ENCODE assay signal across 11 cellular contexts in the genomic region with DNA sequence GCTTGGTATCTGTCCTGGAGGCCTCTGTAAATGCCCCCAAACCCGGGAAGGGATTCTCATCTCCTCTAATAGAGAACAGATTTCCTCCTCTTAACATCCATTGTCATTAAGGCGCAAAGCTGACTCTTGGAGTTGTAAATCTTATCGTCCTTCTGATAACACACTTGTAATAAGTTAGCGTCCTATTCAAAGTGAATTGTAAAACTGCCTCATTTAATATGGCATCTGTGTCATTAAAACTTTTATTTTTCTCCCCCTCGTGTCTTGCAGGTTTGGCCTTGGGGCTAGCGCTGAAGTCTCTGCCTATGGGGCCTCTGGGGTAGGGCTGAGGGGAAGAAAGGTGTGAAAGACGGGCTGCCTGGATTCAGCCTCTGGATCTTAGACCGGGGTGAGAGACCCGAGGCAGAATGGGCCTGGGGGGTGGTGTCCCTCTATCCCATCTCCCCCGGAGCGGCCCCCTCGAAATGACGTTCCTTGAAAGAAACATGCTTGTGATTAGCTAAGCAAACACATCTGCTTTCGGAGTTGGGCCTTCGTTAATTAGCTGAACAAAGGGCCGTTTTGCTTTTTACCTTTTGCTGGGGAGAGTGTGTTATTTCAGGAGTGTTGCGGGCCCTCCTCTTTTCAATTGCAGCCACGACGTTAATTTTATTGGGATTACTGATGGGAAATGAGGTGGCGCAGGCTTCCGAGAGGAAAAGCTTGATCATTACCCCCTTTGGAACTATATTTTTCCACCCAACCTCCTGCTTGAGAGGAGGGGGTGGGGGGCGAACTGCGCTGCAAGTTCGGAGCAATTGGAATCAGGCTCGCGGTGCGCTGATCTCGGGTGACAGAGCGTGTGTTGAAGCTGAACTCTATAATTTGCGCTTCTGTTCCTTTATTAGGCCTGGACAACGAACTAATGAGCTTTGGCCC. TPM values are rescaled to one million over a fixed set of nuclear protein-coding genes. Genes with fewer than 3 reads are reported as not detected.
DNase-seq lines count a peak whose midpoint lies in the region; ATAC-seq and TF ChIP-seq lines count a peak whose summit lies in the region.
"Had no signal": no experiment of that assay in that cellular context is flagged by ENCODE, and none has a peak within 500 bp of the region (broad histone marks: within the 10 kb centered on the region; RNA-seq: fewer than 3 reads in every experiment).

No MANE protein-coding gene starts in this region.

- H3K9me3 ChIP-seq in HUES48 (ENCODE audit: control insufficient read depth, insufficient read depth, low read length): no peaks in the 10 kb centered on the region
- no peaks in the 10 kb centered on the region for H3K9me3 ChIP-seq in left lung
- H3K9me3 ChIP-seq in smooth muscle cell (replicated peaks; ENCODE audit: low read depth): no peaks in the 10 kb centered on the region

- H3K27ac ChIP-seq in HUES48 (ENCODE audit: low read depth, low read length) (no peak overlapping the region), cingulate gyrus (ENCODE audit: low read depth, low read length) (peak overlapping the region; percentile 39), left lung (peak overlapping the region; percentile 88), smooth muscle cell (ENCODE audit: low read depth) (no peak overlapping the region)
- H3K27ac ChIP-seq: foreskin keratinocyte had no signal

- H2AFZ ChIP-seq in smooth muscle cell (ENCODE audit: low read depth): no peak overlapping the region

- TF ChIP-seq CTCF in left lung (IDR thresholded peaks at IDR 0.05): no peak
- no peak for TF ChIP-seq CTCF in smooth muscle cell (IDR thresholded peaks at IDR 0.05; ENCODE audit: borderline replicate concordance, insufficient read depth, poor library complexity, severe bottlenecking)

- H3K36me3 ChIP-seq in HUES48 (ENCODE audit: control insufficient read depth, insufficient read depth, low read length) (no peaks in the 10 kb centered on the region), left lung (no peaks in the 10 kb centered on the region), smooth muscle cell (ENCODE audit: low read depth) (no peaks in the 10 kb centered on the region)

- peak overlapping the region; percentile 41 for H3K4me2 ChIP-seq in smooth muscle cell

- intact Hi-C loops in left lung (cut with DNase I): no loop called here

- DNase-seq in left lung (no peak), smooth muscle cell (lab: John Stamatoyannopoulos, UW; ENCODE audit: unreplicated experiment) (no peak), NCI-H526 (lab: John Stamatoyannopoulos, UW) (no peak)
- no peak for DNase-seq in stimulated activated effector memory CD8-positive, alpha-beta T cell treated with anti-CD3 and anti-CD28 coated beads, Interleukin-12 subunit alpha, Interleukin-12 subunit beta, amount 100 ng/mL, for 72 hours (ENCODE audit: low spot score in 2 of 2)
- DNase-seq: foreskin keratinocyte; naive thymus-derived CD4-positive, alpha-beta T cell; NCI-H510A had no signal

- H3K79me2 ChIP-seq in smooth muscle cell (ENCODE audit: low read depth): peaks cover 14% of the 10 kb centered on the region

- no peaks in the 10 kb centered on the region for H3F3A ChIP-seq in smooth muscle cell (ENCODE audit: low read depth)

- peaks cover 75% of the 10 kb centered on the region for H3K4me1 ChIP-seq in HUES48 (ENCODE audit: control insufficient read depth, insufficient read depth, low read length)
- H3K4me1 ChIP-seq in left lung: peaks cover 0 to 8% of the 10 kb centered on the region in 2 donors
- H3K4me1 ChIP-seq in smooth muscle cell (ENCODE audit: low read depth): peaks cover 83% of the 10 kb centered on the region

- no peak overlapping the region for H3K27ac Mint-ChIP-seq in stimulated activated effector memory CD8-positive, alpha-beta T cell treated with anti-CD3 and anti-CD28 coated beads, Interleukin-12 subunit alpha, Interleukin-12 subunit beta, amount 100 ng/mL, for 72 hours

- 31% methylated on average over 31 of the region's 31 CpGs for WGBS in smooth muscle cell (ENCODE audit: low lambda C conversion rate)

- ATAC-seq in left lung (no peak), HG03175 (IDR thresholded peaks at IDR 0.05; ENCODE audit: unreplicated experiment) (no peak), GM18517 (IDR thresholded peaks at IDR 0.05; ENCODE audit: unreplicated experiment) (no peak)
- ATAC-seq in stimulated activated effector memory CD8-positive, alpha-beta T cell treated with anti-CD3 and anti-CD28 coated beads, Interleukin-12 subunit alpha, Interleukin-12 subunit beta, amount 100 ng/mL, for 72 hours: no peak
- ATAC-seq: foreskin keratinocyte; naive thymus-derived CD4-positive, alpha-beta T cell had no signal

- no peak overlapping the region for H3K9ac ChIP-seq in HUES48 (ENCODE audit: low read depth, low read length)
- H3K9ac ChIP-seq in smooth muscle cell (ENCODE audit: low read depth): no peak overlapping the region

- H3K4me1 Mint-ChIP-seq in stimulated activated effector memory CD8-positive, alpha-beta T cell treated with anti-CD3 and anti-CD28 coated beads, Interleukin-12 subunit alpha, Interleukin-12 subunit beta, amount 100 ng/mL, for 72 hours: no peaks in the 10 kb centered on the region

- H3K27me3 ChIP-seq in HUES48 (ENCODE audit: control insufficient read depth, insufficient read depth, low read length) (peaks cover 97% of the 10 kb centered on the region), left lung (peaks cover 0 to 98% of the 10 kb centered on the region in 2 donors), smooth muscle cell (ENCODE audit: low read depth) (peaks cover 78% of the 10 kb centered on the region)
- H3K27me3 ChIP-seq: foreskin keratinocyte had no signal

- peaks cover 7% of the 10 kb centered on the region for H4K20me1 ChIP-seq in smooth muscle cell (ENCODE audit: low read depth)

- peak overlapping the region; percentile 41; the same call in 1 of the 2 replicates for H3K4me3 ChIP-seq in HUES48 (ENCODE audit: low read depth, low read length)
- no peak overlapping the region for H3K4me3 ChIP-seq in left lung
- no peak overlapping the region for H3K4me3 ChIP-seq in smooth muscle cell

- H3K9me3 Mint-ChIP-seq in stimulated activated effector memory CD8-positive, alpha-beta T cell treated with anti-CD3 and anti-CD28 coated beads, Interleukin-12 subunit alpha, Interleukin-12 subunit beta, amount 100 ng/mL, for 72 hours: peaks cover 3% of the 10 kb centered on the region

- H3K4me3 Mint-ChIP-seq in stimulated activated effector memory CD8-positive, alpha-beta T cell treated with anti-CD3 and anti-CD28 coated beads, Interleukin-12 subunit alpha, Interleukin-12 subunit beta, amount 100 ng/mL, for 72 hours: no peak overlapping the region

- no peaks in the 10 kb centered on the region for H3K36me3 Mint-ChIP-seq in stimulated activated effector memory CD8-positive, alpha-beta T cell treated with anti-CD3 and anti-CD28 coated beads, Interleukin-12 subunit alpha, Interleukin-12 subunit beta, amount 100 ng/mL, for 72 hours

RNA-seq across cellular contexts. Expression of gene NR2F2, which starts 12.4 kb away (rescaled TPM):
- total RNA-seq in left lung: 10 to 100 TPM; 53.4 to 76.0 TPM
- 4.5 and 9.8 TPM in 2 replicates for total RNA-seq in smooth muscle cell
- 4.7 and 11.3 TPM in 2 replicates for polyA plus RNA-seq in smooth muscle cell
- total RNA-seq: naive thymus-derived CD4-positive, alpha-beta T cell had no signal
- polyA plus RNA-seq: naive thymus-derived CD4-positive, alpha-beta T cell had no signal

Comparison
In these comparisons a context has a peak if more than half of its experiments do, and no peak if none do; other contexts are left out.
1. H3K27ac ChIP-seq: peak in cingulate gyrus (single experiment) and left lung (2 of 2); none in HUES48 (single experiment) and smooth muscle cell (single experiment).